ENCODE assay signal across 19 cellular contexts in the genomic region with DNA sequence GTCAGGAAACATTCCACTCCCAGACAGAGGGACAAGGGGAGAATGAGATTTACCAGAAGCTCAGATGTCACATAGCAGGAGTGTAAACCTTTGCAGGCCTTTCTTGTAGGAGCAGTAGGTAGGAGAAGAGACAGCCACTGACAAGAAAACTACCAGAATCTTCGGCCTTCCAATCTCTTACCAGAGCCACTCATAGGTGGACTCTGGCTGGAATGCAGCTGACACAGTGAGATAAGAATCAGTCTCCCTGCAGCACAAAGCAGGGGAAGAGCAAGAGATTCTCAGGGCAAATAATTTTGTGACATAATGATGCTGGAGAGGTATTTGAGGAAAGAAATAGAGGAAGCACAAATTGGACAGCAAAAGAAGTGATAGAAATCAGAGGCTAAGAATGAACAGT.
"Had no signal": no experiment of that assay in that cellular context is flagged by ENCODE, and none has a peak within 500 bp of the region (broad histone marks: within the 10 kb centered on the region; RNA-seq: fewer than 3 reads in every experiment).

No MANE protein-coding gene starts in this region.

- H3K27me3 ChIP-seq: esophagus muscularis mucosa, gastrocnemius medialis, heart right ventricle, sigmoid colon, stomach, uterus had no signal

- FAIRE-seq: islet of Langerhans had no signal

- H3K27ac Mint-ChIP-seq: effector memory CD8-positive, alpha-beta T cell; naive B cell; nephron; type B pancreatic cell had no signal

- DNase-seq: cortex of kidney; effector memory CD8-positive, alpha-beta T cell; gastrocnemius medialis; heart right ventricle; hypothalamus; naive B cell; posterior cingulate gyrus; sigmoid colon; stimulated activated CD4-positive, alpha-beta T cell treated with anti-CD3 and anti-CD28 coated beads, Interleukin-12 subunit alpha, Interleukin-12 subunit beta, amount 100 ng/mL, for 4 hours; stimulated activated naive CD4-positive, alpha-beta T cell; stomach; substantia nigra; uterus had no signal

- H3K36me3 Mint-ChIP-seq: naive B cell, type B pancreatic cell had no signal

- H3K9me3 ChIP-seq: gastrocnemius medialis, sigmoid colon, uterus had no signal

- H3K4me1 Mint-ChIP-seq: naive B cell, nephron had no signal

- H3K27me3 Mint-ChIP-seq: effector memory CD8-positive, alpha-beta T cell; naive B cell; type B pancreatic cell had no signal

- H3K27ac ChIP-seq: epithelial cell of prostate, esophagus muscularis mucosa, gastrocnemius medialis, heart right ventricle, sigmoid colon, skin epidermis, stomach, uterus had no signal

- H3K4me3 ChIP-seq: esophagus muscularis mucosa, gastrocnemius medialis, heart right ventricle, sigmoid colon, skin epidermis, stomach, uterus had no signal

- H3K36me3 ChIP-seq: esophagus muscularis mucosa, gastrocnemius medialis, heart right ventricle, sigmoid colon, stomach, uterus had no signal

- H3K9me3 Mint-ChIP-seq: type B pancreatic cell had no signal

- H3K4me3 Mint-ChIP-seq: effector memory CD8-positive, alpha-beta T cell; naive B cell; nephron; type B pancreatic cell had no signal

- H3K4me1 ChIP-seq: esophagus muscularis mucosa, gastrocnemius medialis, heart right ventricle, sigmoid colon, stomach, uterus had no signal
